ENCODE assay signal across 8 cellular contexts in the genomic region with DNA sequence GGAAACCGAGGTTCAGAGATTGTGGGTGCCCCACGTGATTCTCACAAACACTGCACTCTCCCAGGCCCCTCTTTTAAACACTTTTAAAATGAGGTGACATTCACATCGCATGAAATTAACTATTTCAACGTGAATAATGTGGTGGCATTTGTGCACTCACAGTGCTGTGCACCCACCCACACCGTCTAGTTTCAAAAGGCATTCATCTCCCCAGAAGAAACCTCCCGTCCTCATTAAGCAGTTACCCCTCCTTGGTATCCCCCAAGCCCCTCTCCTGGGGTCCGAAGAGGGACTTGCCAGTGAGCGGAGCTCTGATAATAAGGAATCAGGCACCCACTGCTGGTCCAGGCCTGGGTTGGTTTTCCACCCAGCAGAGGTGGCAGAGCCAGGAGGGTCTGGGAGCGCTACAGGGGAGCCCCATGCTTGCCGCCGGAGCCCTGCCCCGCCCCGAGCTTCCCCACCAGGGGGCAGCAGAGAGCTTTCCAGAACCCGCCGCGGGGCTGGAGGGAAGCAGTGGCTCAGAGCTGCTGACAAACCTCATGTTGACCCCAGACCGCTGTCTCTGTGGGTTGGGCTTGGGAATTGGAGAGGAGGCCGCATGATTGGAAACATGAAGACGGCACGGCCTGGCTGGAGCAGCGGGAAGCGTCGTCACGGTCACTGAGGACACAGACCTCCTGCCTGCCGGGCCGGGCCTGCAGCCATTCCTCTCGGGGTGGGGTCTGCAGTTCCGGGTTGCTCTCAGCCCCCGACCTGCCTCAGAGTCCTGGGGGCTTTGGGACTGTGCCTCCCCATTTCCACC. TPM values are rescaled to one million over a fixed set of nuclear protein-coding genes. Genes with fewer than 3 reads are reported as not detected.
A peak's percentile ranks its signal among the peaks of the same experiment; 100 is the strongest.
DNase-seq lines count a peak whose midpoint lies in the region; ATAC-seq, FAIRE-seq and TF ChIP-seq lines count a peak whose summit lies in the region.

No MANE protein-coding gene starts in this region.

- peak; percentile 86 for TF ChIP-seq CTCF in WI38 (IDR thresholded peaks at IDR 0.05; ENCODE audit: low read depth, low read length)
- peak in 2 of 3 experiments; percentile 74 to 98 for TF ChIP-seq CTCF in keratinocyte (optimal IDR thresholded peaks at IDR 0.05 in 1 of 3, IDR thresholded peaks at IDR 0.05 in 1 of 3, conservative IDR thresholded peaks at IDR 0.05 in 1 of 3; ENCODE audit: extremely low read depth in 1 of 3, insufficient read depth in 2 of 3, low read length in 3 of 3)

- no peak overlapping the region for H3K4me2 ChIP-seq in keratinocyte (ENCODE audit: control insufficient read depth, extremely low read depth, insufficient read depth, low read depth, low read length)

- H3K9ac ChIP-seq in keratinocyte (ENCODE audit: control insufficient read depth, extremely low read depth, insufficient read depth, low read length) = no peak overlapping the region

- no peaks in the 10 kb centered on the region for H3K9me3 ChIP-seq in keratinocyte (ENCODE audit: control insufficient read depth, low read depth, low read length)

- no peak for FAIRE-seq in keratinocyte (lab: Jason Lieb, UNC)

- H3K4me3 ChIP-seq in WI38 (ENCODE audit: low read depth, low read length) (no peak overlapping the region), keratinocyte (ENCODE audit: control insufficient read depth in 2 of 3, extremely low read depth in 1 of 3, insufficient read depth in 2 of 3, low read depth in 1 of 3, low read length in 3 of 3) (no peak overlapping the region)

- ATAC-seq in GM19397 (IDR thresholded peaks at IDR 0.05; ENCODE audit: unreplicated experiment) = no peak

- no peak overlapping the region for H2AFZ ChIP-seq in keratinocyte (ENCODE audit: control insufficient read depth, low read length)

- dilution Hi-C loops in keratinocyte (cut with MboI; ENCODE audit: extremely low pct_ligation_motif_present, low sequenced_read_pairs) = no loop called here

- H4K20me1 ChIP-seq in keratinocyte (ENCODE audit: control insufficient read depth, extremely low read depth, insufficient read depth, low read length) = peaks cover 2% of the 10 kb centered on the region

- POLR2A ChIA-PET in HEK293T (lab: Yijun Ruan, JAX) = interaction anchor here (1.0 kb wide), 1 partner anchor 161 kb away, joined by 4 read pairs; no protein-coding TSS in a partner anchor

- H3K4me1 ChIP-seq in keratinocyte (ENCODE audit: control insufficient read depth, extremely low read depth, insufficient read depth, low read length) = no peaks in the 10 kb centered on the region

- peaks cover 21 to 38% of the 10 kb centered on the region in 2 experiments for H3K36me3 ChIP-seq in keratinocyte (ENCODE audit: control insufficient read depth in 2 of 2, extremely low read depth in 1 of 2, insufficient read depth in 2 of 2, low read length in 2 of 2)

- DNase-seq in GM03348 (ENCODE audit: low spot score) (peak; percentile 96), HEK293T (ENCODE audit: extremely low spot score) (peak; percentile 97), NCI-H1694 (lab: John Stamatoyannopoulos, UW) (peak; percentile 67), T47D (ENCODE audit: low read depth in 1 of 2, low spot score in 1 of 2) (peak; percentile 67 to 86), keratinocyte (ENCODE audit: low read depth, low spot score) (no peak)
- DNase-seq in stimulated activated CD4-positive, alpha-beta T cell treated with anti-CD3 and anti-CD28 coated beads, Interleukin-15, amount 100 ng/mL, for 1 hour (ENCODE audit: low read depth in 1 of 2, low spot score in 1 of 2) = peak; percentile 54 to 79

- in situ Hi-C loops in T47D (cut with HindIII; ENCODE audit: low pct_unique_long_range_greater_than_20kb, low sequenced_read_pairs) = no loop called here

- CTCF ChIA-PET in HEK293T (lab: Yijun Ruan, JAX) = interaction anchor here (0.6 to 2.1 kb wide), 14 partner anchors 11 to 169 kb away, joined by 3 to 14 read pairs (median 3); no protein-coding TSS in a partner anchor

- H3K9me1 ChIP-seq in keratinocyte (ENCODE audit: control insufficient read depth, extremely low read depth, insufficient read depth, low read length) = no peaks in the 10 kb centered on the region

- no peak overlapping the region for H3K27ac ChIP-seq in keratinocyte (ENCODE audit: control insufficient read depth, insufficient read depth, low read length)

- no peaks in the 10 kb centered on the region for H3K27me3 ChIP-seq in keratinocyte (ENCODE audit: control insufficient read depth, extremely low read depth, insufficient read depth, low read length)

- no peaks in the 10 kb centered on the region for H3K79me2 ChIP-seq in keratinocyte (ENCODE audit: control insufficient read depth, insufficient read depth, low read length)

TF ChIP-seq in HEK293T, 16 proteins besides CTCF, POLR2A, EP300 and RAD21:
- no peak for TF ChIP-seq SUZ12 (IDR thresholded peaks at IDR 0.05)
- no peak for TF ChIP-seq FOXA1 (IDR thresholded peaks at IDR 0.05)
- peak; percentile 84 for TF ChIP-seq L3MBTL2 (conservative IDR thresholded peaks at IDR 0.05)
- TF ChIP-seq HDGF (IDR thresholded peaks at IDR 0.05; ENCODE audit: borderline replicate concordance) = no peak
- TF ChIP-seq LEF1 (IDR thresholded peaks at IDR 0.05; ENCODE audit: borderline replicate concordance) = no peak; the same call in 1 of the 2 replicates
- TF ChIP-seq, protein P1, sequence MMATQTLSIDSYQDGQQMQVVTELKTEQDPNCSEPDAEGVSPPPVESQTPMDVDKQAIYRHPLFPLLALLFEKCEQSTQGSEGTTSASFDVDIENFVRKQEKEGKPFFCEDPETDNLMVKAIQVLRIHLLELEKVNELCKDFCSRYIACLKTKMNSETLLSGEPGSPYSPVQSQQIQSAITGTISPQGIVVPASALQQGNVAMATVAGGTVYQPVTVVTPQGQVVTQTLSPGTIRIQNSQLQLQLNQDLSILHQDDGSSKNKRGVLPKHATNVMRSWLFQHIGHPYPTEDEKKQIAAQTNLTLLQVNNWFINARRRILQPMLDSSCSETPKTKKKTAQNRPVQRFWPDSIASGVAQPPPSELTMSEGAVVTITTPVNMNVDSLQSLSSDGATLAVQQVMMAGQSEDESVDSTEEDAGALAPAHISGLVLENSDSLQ (IDR thresholded peaks at IDR 0.05) = no peak

RNA-seq across cellular contexts. Expression of gene HTRA3, which starts 27.5 kb away (rescaled TPM):
- not detected in 3 replicates for polyA plus RNA-seq in keratinocyte
- not detected for polyA plus RNA-seq in keratinocyte (2011; ENCODE audit: low read depth)
- polyA plus RNA-seq in keratinocyte (2011; cell fraction: cytosol; rRNA removed) = not detected in 2 replicates
- not detected in 2 replicates for polyA plus RNA-seq in keratinocyte (2011; cell fraction: nucleus; rRNA removed)
- not detected in 2 replicates for polyA plus RNA-seq in keratinocyte (2012; ENCODE audit: low replicate concordance)
- polyA minus RNA-seq in keratinocyte = not detected in 3 replicates
- not detected for polyA minus RNA-seq in keratinocyte (2011; cell fraction: cytosol; rRNA and poly(A)+ RNA removed)
- polyA minus RNA-seq in keratinocyte (2011; cell fraction: nucleus; rRNA and poly(A)+ RNA removed) = not detected in 2 replicates

RNA-seq across cellular contexts. Expression of gene SH3TC1, which starts 43.0 kb away (rescaled TPM):
- 12.0 to 22.1 TPM (median 12.3 TPM) in 3 replicates for polyA plus RNA-seq in keratinocyte
- 4.0 TPM for polyA plus RNA-seq in keratinocyte (2011; ENCODE audit: low read depth)
- 3.3 and 7.9 TPM in 2 replicates for polyA plus RNA-seq in keratinocyte (2011; cell fraction: cytosol; rRNA removed)
- 28.3 and 44.2 TPM in 2 replicates for polyA plus RNA-seq in keratinocyte (2011; cell fraction: nucleus; rRNA removed)
- polyA plus RNA-seq in keratinocyte (2012; ENCODE audit: low replicate concordance) = 7.2 and 21.2 TPM in 2 replicates
- 22.2 to 29.7 TPM (median 27.2 TPM) in 3 replicates for polyA minus RNA-seq in keratinocyte
- 35.5 TPM for polyA minus RNA-seq in keratinocyte (2011; cell fraction: cytosol; rRNA and poly(A)+ RNA removed)
- 48.6 and 60.5 TPM in 2 replicates for polyA minus RNA-seq in keratinocyte (2011; cell fraction: nucleus; rRNA and poly(A)+ RNA removed)
